20 cellular contexts compared by ENCODE assay signal in the genomic region with DNA sequence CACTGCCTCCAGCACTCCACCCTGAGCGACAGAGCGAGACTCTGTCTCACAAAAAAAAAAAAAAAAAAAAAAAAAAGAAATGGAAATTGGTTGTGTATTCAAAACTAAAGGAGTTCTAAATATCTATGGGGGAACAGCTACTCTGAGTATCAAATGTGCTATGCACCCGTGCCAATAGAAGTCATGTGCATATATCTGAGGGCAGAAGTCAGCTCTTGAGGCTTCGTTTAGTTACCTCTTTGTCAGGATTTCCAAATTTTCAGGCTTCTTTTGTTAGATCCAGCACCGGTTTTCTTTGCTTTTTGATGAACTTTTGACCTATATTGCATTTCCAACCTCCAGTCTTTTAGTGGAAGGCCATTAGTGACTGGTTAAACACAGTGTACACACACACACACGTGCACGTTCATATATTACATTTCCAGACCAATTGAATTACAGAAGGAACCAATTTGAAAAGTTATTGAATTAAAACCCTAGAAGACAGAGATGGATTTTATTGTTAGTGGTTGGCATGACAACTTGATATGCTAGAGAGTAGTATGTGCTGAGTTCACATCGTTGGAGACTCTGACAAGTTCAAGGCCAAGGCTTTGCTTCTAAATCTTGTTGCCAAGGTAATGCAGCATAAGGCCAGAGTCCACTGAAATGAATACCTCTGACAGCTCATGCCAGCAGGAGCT. TPM values are rescaled to one million over a fixed set of nuclear protein-coding genes. Genes with fewer than 3 reads are reported as not detected.
DNase-seq lines count a peak whose midpoint lies in the region; ATAC-seq, FAIRE-seq and TF ChIP-seq lines count a peak whose summit lies in the region.
"Had no signal": no experiment of that assay in that cellular context is flagged by ENCODE, and none has a peak within 500 bp of the region (broad histone marks: within the 10 kb centered on the region; RNA-seq: fewer than 3 reads in every experiment).

No MANE protein-coding gene starts in this region.

- H3K27ac ChIP-seq in A549 = no peak overlapping the region
- H3K27ac ChIP-seq in liver (ENCODE audit: low read depth in 1 of 2, low read length in 2 of 2) = no peak overlapping the region
- no peak overlapping the region for H3K27ac ChIP-seq in left ventricle myocardium inferior (replicated peaks)
- H3K27ac ChIP-seq: VCaP had no signal

- no TSS peak for BruUV-seq in MCF 10A (replicated peaks; lab: Mats Ljungman, UMichigan)

- no peaks in the 10 kb centered on the region for H3K27me3 Mint-ChIP-seq in MCF 10A (ENCODE audit: insufficient read depth, unreplicated experiment)
- H3K27me3 Mint-ChIP-seq: activated naive CD8-positive, alpha-beta T cell treated with anti-CD3 and anti-CD28 coated beads, Interleukin-2, amount 10 ng/mL, durations not matched to agents 7 days and 5 days had no signal

- no peak overlapping the region for H3K9ac ChIP-seq in liver (ENCODE audit: low read depth in 1 of 2, low read length in 2 of 2)

- POLR2A ChIA-PET in A549 (lab: Yijun Ruan, JAX) (interaction anchor here (0.7 to 1.0 kb wide), 3 partner anchors 25 to 59 kb away, joined by 3 to 6 read pairs (median 3); a partner anchor contains a TSS), MCF 10A (lab: Yijun Ruan, JAX) (no interaction called here)

- TF ChIP-seq POLR2A in A549 (IDR thresholded peaks at IDR 0.05; ENCODE audit: low read length) = no peak

- H3K9me3 ChIP-seq in A549 (no peaks in the 10 kb centered on the region), liver (ENCODE audit: control insufficient read depth in 4 of 4, low read length in 3 of 4) (no peaks in the 10 kb centered on the region), left ventricle myocardium inferior (replicated peaks) (no peaks in the 10 kb centered on the region)

- TF ChIP-seq CTCF in A549 (IDR thresholded peaks at IDR 0.05) (no peak), choroid plexus epithelial cell (conservative IDR thresholded peaks at IDR 0.05; ENCODE audit: low read depth, low read length) (no peak), liver (IDR thresholded peaks at IDR 0.05; ENCODE audit: low read depth, low read length, missing input control) (no peak), MCF 10A (IDR thresholded peaks at IDR 0.05; ENCODE audit: unreplicated experiment) (no peak), left ventricle myocardium inferior (IDR thresholded peaks at IDR 0.05; ENCODE audit: borderline replicate concordance) (no peak)

- H3K27me3 ChIP-seq in liver (ENCODE audit: control insufficient read depth in 4 of 4, insufficient read depth in 4 of 4, low read length in 3 of 4) = no peaks in the 10 kb centered on the region
- no peaks in the 10 kb centered on the region for H3K27me3 ChIP-seq in left ventricle myocardium inferior (ENCODE audit: low read depth)

- CTCF ChIA-PET in A549 (lab: Yijun Ruan, JAX) = no interaction called here
- CTCF ChIA-PET in MCF 10A (lab: Yijun Ruan, JAX) = interaction anchor here (0.6 to 1.6 kb wide), 5 partner anchors 9 to 52 kb away, joined by 3 to 6 read pairs (median 3); no protein-coding TSS in a partner anchor

- H3K4me3 ChIP-seq in A549 (no peak overlapping the region), choroid plexus epithelial cell (ENCODE audit: low read depth, low read length) (no peak overlapping the region), liver (ENCODE audit: low read depth in 1 of 3, low read length in 3 of 3) (no peak overlapping the region), left ventricle myocardium inferior (no peak overlapping the region)

- TF ChIP-seq EP300 in A549 (IDR thresholded peaks at IDR 0.05) = no peak

- H3K4me3 Mint-ChIP-seq in MCF 10A (ENCODE audit: unreplicated experiment) = no peak overlapping the region
- H3K4me3 Mint-ChIP-seq: activated CD8-positive, alpha-beta T cell treated with anti-CD3 and anti-CD28 coated beads for 36 hours; activated naive CD8-positive, alpha-beta T cell treated with anti-CD3 and anti-CD28 coated beads, Interleukin-2, amount 10 ng/mL, durations not matched to agents 7 days and 5 days; neural crest cell had no signal

- no peaks in the 10 kb centered on the region for H3K4me1 Mint-ChIP-seq in MCF 10A (ENCODE audit: insufficient read depth, unreplicated experiment)

- ATAC-seq in A549 (peak; percentile 62 to 77; a peak in 5 of 6 replicates), GM21526 (IDR thresholded peaks at IDR 0.05; ENCODE audit: low FRiP score, unreplicated experiment) (no peak)
- ATAC-seq: activated CD8-positive, alpha-beta T cell treated with anti-CD3 and anti-CD28 coated beads for 36 hours; right cardiac atrium had no signal

- WGBS in A549 (ENCODE audit: missing lambda C conversion rate) = 33% methylated on average over 8 of the region's 8 CpGs
- 42% methylated on average over 8 of the region's 8 CpGs for WGBS in liver

- intact Hi-C loops in MCF 10A (cut with micrococcal nuclease) = no loop called here
- intact Hi-C loops in left ventricle myocardium inferior (cut with micrococcal nuclease) = no loop called here

- peak overlapping the region; percentile 49 for H3K4me2 ChIP-seq in A549

- TF ChIP-seq RAD21 in A549 (conservative IDR thresholded peaks at IDR 0.05 in 1 of 2, IDR thresholded peaks at IDR 0.05 in 1 of 2) = no peak
- TF ChIP-seq RAD21 in liver (IDR thresholded peaks at IDR 0.05) = no peak

- no peaks in the 10 kb centered on the region for H3K36me3 Mint-ChIP-seq in MCF 10A (ENCODE audit: insufficient read depth, unreplicated experiment)
- H3K36me3 Mint-ChIP-seq: activated naive CD8-positive, alpha-beta T cell treated with anti-CD3 and anti-CD28 coated beads, Interleukin-2, amount 10 ng/mL, durations not matched to agents 7 days and 5 days had no signal

- H3K36me3 ChIP-seq in liver (ENCODE audit: control insufficient read depth in 4 of 4, insufficient read depth in 3 of 4, low read depth in 1 of 4, low read length in 3 of 4) = no peaks in the 10 kb centered on the region
- no peaks in the 10 kb centered on the region for H3K36me3 ChIP-seq in left ventricle myocardium inferior

- H3K4me1 ChIP-seq in A549 (peaks cover 47% of the 10 kb centered on the region), liver (ENCODE audit: control insufficient read depth in 4 of 4, insufficient read depth in 4 of 4, low read length in 3 of 4) (peaks cover 0 to 24% (median 10%) of the 10 kb centered on the region in 4 donors), left ventricle myocardium inferior (peaks cover 28% of the 10 kb centered on the region)

- FAIRE-seq in A549 (lab: Jason Lieb, UNC) = no peak

- H3K9me3 Mint-ChIP-seq in MCF 10A (ENCODE audit: unreplicated experiment) = no peaks in the 10 kb centered on the region
- H3K9me3 Mint-ChIP-seq: activated CD8-positive, alpha-beta T cell treated with anti-CD3 and anti-CD28 coated beads for 36 hours; activated naive CD8-positive, alpha-beta T cell treated with anti-CD3 and anti-CD28 coated beads, Interleukin-2, amount 10 ng/mL, durations not matched to agents 7 days and 5 days; neural crest cell had no signal

- no peak overlapping the region for H3K27ac Mint-ChIP-seq in MCF 10A (ENCODE audit: low read depth, unreplicated experiment)
- H3K27ac Mint-ChIP-seq: activated CD8-positive, alpha-beta T cell treated with anti-CD3 and anti-CD28 coated beads for 36 hours; activated naive CD8-positive, alpha-beta T cell treated with anti-CD3 and anti-CD28 coated beads, Interleukin-2, amount 10 ng/mL, durations not matched to agents 7 days and 5 days had no signal

- DNase-seq in A549 (ENCODE audit: low read depth in 1 of 2, low spot score in 1 of 2) (peak in 1 of 2 experiments; percentile 68), M059J (ENCODE audit: low read depth) (peak; percentile 59), choroid plexus epithelial cell (ENCODE audit: low read depth) (peak; percentile 73), NCI-H2227 treated with DMSO at 0.1 percent for 48 hours (lab: John Stamatoyannopoulos, UW) (no peak), MCF 10A (ENCODE audit: unreplicated experiment) (no peak), left ventricle myocardium inferior (no peak)
- DNase-seq: activated CD8-positive, alpha-beta T cell treated with anti-CD3 and anti-CD28 coated beads for 36 hours; activated naive CD8-positive, alpha-beta T cell treated with anti-CD3 and anti-CD28 coated beads, Interleukin-2, amount 10 ng/mL, durations not matched to agents 7 days and 5 days; central memory CD4-positive, alpha-beta T cell; foreskin melanocyte; GOT3; MM.1S; NCI-H2081 treated with DMSO at 0.1 percent for 48 hours; right cardiac atrium; RPMI8226; stimulated activated CD4-positive, alpha-beta T cell treated with anti-CD3 and anti-CD28 coated beads, Interleukin-1b, Interleukin-23, amount 100 ng/mL, for 48 hours had no signal

TF ChIP-seq in A549, 52 proteins besides CTCF, POLR2A, EP300 and RAD21 (continues in another document):
- TF ChIP-seq CHD2 (IDR thresholded peaks at IDR 0.05; ENCODE audit: low read length, partially characterized antibody) (no peak), FOXS1 (CRISPR knock-in tag; IDR thresholded peaks at IDR 0.05) (no peak), FOSL2 (IDR thresholded peaks at IDR 0.05) (no peak), FOSL2 (CRISPR knock-in tag; IDR thresholded peaks at IDR 0.05) (no peak), ZC3H11A (IDR thresholded peaks at IDR 0.05) (no peak)

TF ChIP-seq in liver, 16 proteins besides CTCF, POLR2A, EP300 and RAD21 (continues in another document):
- TF ChIP-seq JUND (IDR thresholded peaks at IDR 0.05) = peak in 1 of 2 donors; percentile 23
- TF ChIP-seq SP1 (IDR thresholded peaks at IDR 0.05) = peak; percentile 56
- TF ChIP-seq GABPA (IDR thresholded peaks at IDR 0.05 in 1 of 2, conservative IDR thresholded peaks at IDR 0.05 in 1 of 2) = no peak
- TF ChIP-seq HNF4A (conservative IDR thresholded peaks at IDR 0.05) = peak; percentile 32 to 65
- TF ChIP-seq FOXA1 (IDR thresholded peaks at IDR 0.05) = no peak

RNA-seq across cellular contexts. Expression of a gene that starts 33.1 kb away (rescaled TPM):
- 48.2 and 49.1 TPM in 2 replicates for polyA plus RNA-seq in A549 (2011; rRNA removed)
- polyA plus RNA-seq in A549 (2012; cell fraction: cytosol; rRNA removed) = 7.3 and 14.4 TPM in 2 replicates
- polyA plus RNA-seq in A549 (2012; cell fraction: nucleus; rRNA removed) = 5.3 and 6.2 TPM in 2 replicates
- 7.8 to 11.6 TPM (median 9.8 TPM) in 3 replicates for polyA plus RNA-seq in A549 (2017; fragmentation: RNase III; extraction: RNeasy Plus Mini Kit Qiagen cat#74134 plus additional on column Dnase treatment)
- polyA minus RNA-seq in A549 (2011; rRNA and poly(A)+ RNA removed) = 36.2 and 37.6 TPM in 2 replicates
- total RNA-seq in M059J (2014; rRNA removed; shearing (Covaris generic)) = 152 and 462 TPM in 2 replicates
- 10 to 100 TPM; 24.5 to 55.9 TPM for total RNA-seq in liver
- polyA plus RNA-seq in liver = 10 to 100 TPM; 15.4 to 21.1 TPM
- total RNA-seq in MCF 10A (2022) = 11.2 and 14.5 TPM in 2 replicates
- total RNA-seq in left ventricle myocardium inferior = 113 TPM

RNA-seq across cellular contexts. Expression of a gene that starts 51.3 kb away (rescaled TPM):
- 53.9 and 107 TPM in 2 replicates for polyA plus RNA-seq in A549 (2011; rRNA removed)
- polyA plus RNA-seq in A549 (2012; cell fraction: cytosol; rRNA removed) = 140 and 153 TPM in 2 replicates
- polyA plus RNA-seq in A549 (2012; cell fraction: nucleus; rRNA removed) = 122 and 185 TPM in 2 replicates
- polyA plus RNA-seq in A549 (2017; fragmentation: RNase III; extraction: RNeasy Plus Mini Kit Qiagen cat#74134 plus additional on column Dnase treatment) = 30.6 to 32.7 TPM (median 32.5 TPM) in 3 replicates
- 229 and 246 TPM in 2 replicates for polyA minus RNA-seq in A549 (2011; rRNA and poly(A)+ RNA removed)
- 93.5 and 96.6 TPM in 2 replicates for total RNA-seq in M059J (2014; rRNA removed; shearing (Covaris generic))
- total RNA-seq in liver = 10 to 100 TPM; 34.0 to 38.1 TPM
- 10 to 100 TPM in 1 of 2 donors, 1 to 10 TPM in 1; 9.1 to 20.5 TPM for polyA plus RNA-seq in liver
- 51.6 and 52.1 TPM in 2 replicates for total RNA-seq in MCF 10A (2022)
- 35.7 TPM for total RNA-seq in left ventricle myocardium inferior

Comparison
In these comparisons a context has a peak if more than half of its experiments do, and no peak if none do; other contexts are left out.
1. DNase-seq: peak in M059J (single experiment) and choroid plexus epithelial cell (single experiment); none in NCI-H2227 treated with DMSO at 0.1 percent for 48 hours (single experiment), MCF 10A (single experiment) and left ventricle myocardium inferior (single experiment).